In genomic region chr1:95048332-95048731, GRCh38 we compare ENCODE assay signal across 21 cellular contexts. TPM values are rescaled to one million over a fixed set of nuclear protein-coding genes. Genes with fewer than 3 reads are reported as not detected.
DNase-seq lines count a peak whose midpoint lies in the region; ATAC-seq, FAIRE-seq and TF ChIP-seq lines count a peak whose summit lies in the region.
"Had no signal": no experiment of that assay in that cellular context is flagged by ENCODE, and none has a peak within 500 bp of the region (broad histone marks: within the 10 kb centered on the region; RNA-seq: fewer than 3 reads in every experiment).

No MANE protein-coding gene starts in this region.

- H3K9me3 Mint-ChIP-seq in brain = no peaks in the 10 kb centered on the region
- H3K9me3 Mint-ChIP-seq: CD8-positive, alpha-beta T cell had no signal

- peak overlapping the region in 4 of 5 experiments; percentile 60 to 82 (median 72) for H3K27ac Mint-ChIP-seq in brain
- H3K27ac Mint-ChIP-seq: B cell; CD8-positive, alpha-beta T cell had no signal

- TF ChIP-seq CTCF in AG10803 (conservative IDR thresholded peaks at IDR 0.05; ENCODE audit: low read length) = no peak
- no peak for TF ChIP-seq CTCF in brain (conservative IDR thresholded peaks at IDR 0.05)
- no peak for TF ChIP-seq CTCF in keratinocyte (optimal IDR thresholded peaks at IDR 0.05 in 1 of 3, IDR thresholded peaks at IDR 0.05 in 1 of 3, conservative IDR thresholded peaks at IDR 0.05 in 1 of 3; ENCODE audit: extremely low read depth in 1 of 3, insufficient read depth in 2 of 3, low read length in 3 of 3)
- TF ChIP-seq CTCF in lower leg skin (IDR thresholded peaks at IDR 0.05) = no peak

- H3K79me2 ChIP-seq in keratinocyte (ENCODE audit: control insufficient read depth, insufficient read depth, low read length) = no peaks in the 10 kb centered on the region

- no peak overlapping the region for H2BK5ac ChIP-seq in mesenchymal stem cell (ENCODE audit: low read depth, low read length, poor library complexity, severe bottlenecking)

- H3K27me3 ChIP-seq in keratinocyte (ENCODE audit: control insufficient read depth, extremely low read depth, insufficient read depth, low read length) (no peaks in the 10 kb centered on the region), mesenchymal stem cell (ENCODE audit: control insufficient read depth in 1 of 2, insufficient read depth in 1 of 2, low read length in 2 of 2) (no peaks in the 10 kb centered on the region)
- H3K27me3 ChIP-seq: BLaER1 treated with 17β-estradiol and CSF1 and Interleukin-3, amounts not matched to agents 10 nM and 100 nM had no signal

- H3K4me3 ChIP-seq in AG10803 (ENCODE audit: low read length) = no peak overlapping the region
- H3K4me3 ChIP-seq in keratinocyte (ENCODE audit: control insufficient read depth in 2 of 3, extremely low read depth in 1 of 3, insufficient read depth in 2 of 3, low read depth in 1 of 3, low read length in 3 of 3) = no peak overlapping the region
- no peak overlapping the region for H3K4me3 ChIP-seq in mesenchymal stem cell (ENCODE audit: insufficient read depth in 1 of 2, low read depth in 1 of 2, low read length in 2 of 2)
- no peak overlapping the region for H3K4me3 ChIP-seq in lower leg skin (ENCODE audit: low read depth, poor library complexity, severe bottlenecking)
- H3K4me3 ChIP-seq: A549; BLaER1 treated with 17β-estradiol and CSF1 and Interleukin-3, amounts not matched to agents 10 nM and 100 nM had no signal

- WGBS in mesenchymal stem cell = 100% methylated on average over 2 of the region's 3 CpGs
- WGBS in lower leg skin, 2 donors = 43 to 62% methylated on average over 3 of the region's 3 CpGs

- H2BK12ac ChIP-seq in mesenchymal stem cell (ENCODE audit: low read length in 2 of 2) = no peak overlapping the region

- no peak overlapping the region for H3K14ac ChIP-seq in mesenchymal stem cell (ENCODE audit: low read length in 2 of 2)

- no peaks in the 10 kb centered on the region for H3K9me1 ChIP-seq in keratinocyte (ENCODE audit: control insufficient read depth, extremely low read depth, insufficient read depth, low read length)

- H2BK120ac ChIP-seq in mesenchymal stem cell (ENCODE audit: low read depth, low read length) = no peak overlapping the region

- peak; percentile 21 for DNase-seq in AG10803 (ENCODE audit: low read depth)
- no peak for DNase-seq in keratinocyte (ENCODE audit: low read depth, low spot score)
- DNase-seq in mesenchymal stem cell = no peak
- DNase-seq in lower leg skin (ENCODE audit: low spot score in 2 of 2) = no peak
- DNase-seq in GM03348 (ENCODE audit: low spot score) = no peak
- DNase-seq: Calu3; CD8-positive, alpha-beta T cell; DND-41; EL; GOT3; H7 had no signal

- H3K9me3 ChIP-seq in keratinocyte (ENCODE audit: control insufficient read depth, low read depth, low read length) (no peaks in the 10 kb centered on the region), mesenchymal stem cell (ENCODE audit: control insufficient read depth, low read length) (no peaks in the 10 kb centered on the region)
- H3K9me3 ChIP-seq: A549; BLaER1 treated with 17β-estradiol and CSF1 and Interleukin-3, amounts not matched to agents 10 nM and 100 nM had no signal

- peak; percentile 26 for FAIRE-seq in keratinocyte (lab: Jason Lieb, UNC)
- FAIRE-seq: A549, GM12891, GM18507 had no signal

- no peak for ATAC-seq in HG03469 (IDR thresholded peaks at IDR 0.05; ENCODE audit: unreplicated experiment)
- no peak for ATAC-seq in GM21528 (IDR thresholded peaks at IDR 0.05; ENCODE audit: low FRiP score, unreplicated experiment)
- ATAC-seq: A549; CD8-positive, alpha-beta T cell; HCT116 had no signal

- H3K27me3 Mint-ChIP-seq in brain = no peaks in the 10 kb centered on the region
- H3K27me3 Mint-ChIP-seq: B cell had no signal

- no peaks in the 10 kb centered on the region for H3K4me1 ChIP-seq in keratinocyte (ENCODE audit: control insufficient read depth, extremely low read depth, insufficient read depth, low read length)
- no peaks in the 10 kb centered on the region for H3K4me1 ChIP-seq in mesenchymal stem cell (ENCODE audit: control insufficient read depth, insufficient read depth, low read depth, low read length)
- H3K4me1 ChIP-seq: A549; BLaER1 treated with 17β-estradiol and CSF1 and Interleukin-3, amounts not matched to agents 10 nM and 100 nM had no signal

- no peaks in the 10 kb centered on the region for H3K36me3 ChIP-seq in keratinocyte (ENCODE audit: control insufficient read depth in 2 of 2, extremely low read depth in 1 of 2, insufficient read depth in 2 of 2, low read length in 2 of 2)
- H3K36me3 ChIP-seq in mesenchymal stem cell (ENCODE audit: control insufficient read depth in 1 of 2, insufficient read depth in 2 of 2, low read depth in 1 of 2, low read length in 2 of 2) = no peaks in the 10 kb centered on the region
- H3K36me3 ChIP-seq: BLaER1 treated with 17β-estradiol and CSF1 and Interleukin-3, amounts not matched to agents 10 nM and 100 nM had no signal

- H3K9ac ChIP-seq in keratinocyte (ENCODE audit: control insufficient read depth, extremely low read depth, insufficient read depth, low read length) = no peak overlapping the region
- H3K9ac ChIP-seq in mesenchymal stem cell (ENCODE audit: low read length) = peak overlapping the region; percentile 58
- H3K9ac ChIP-seq: BLaER1 treated with 17β-estradiol and CSF1 and Interleukin-3, amounts not matched to agents 10 nM and 100 nM had no signal

- peak overlapping the region in 1 of 5 experiments; percentile 54 for H3K4me3 Mint-ChIP-seq in brain
- H3K4me3 Mint-ChIP-seq: B cell; CD8-positive, alpha-beta T cell had no signal

- no peaks in the 10 kb centered on the region for H3K36me3 Mint-ChIP-seq in brain
- H3K36me3 Mint-ChIP-seq: CD8-positive, alpha-beta T cell had no signal

- no peak overlapping the region for H2AFZ ChIP-seq in keratinocyte (ENCODE audit: control insufficient read depth, low read length)
- H2AFZ ChIP-seq in mesenchymal stem cell (ENCODE audit: low read depth, low read length) = no peak overlapping the region

- H3K27ac ChIP-seq in keratinocyte (ENCODE audit: control insufficient read depth, insufficient read depth, low read length) (no peak overlapping the region), mesenchymal stem cell (ENCODE audit: low read length, poor library complexity, severe bottlenecking) (no peak overlapping the region)
- H3K27ac ChIP-seq: 22Rv1; A549; BLaER1 treated with 17β-estradiol and CSF1 and Interleukin-3, amounts not matched to agents 10 nM and 100 nM had no signal

- H3K4ac ChIP-seq in mesenchymal stem cell (ENCODE audit: low read depth in 1 of 2, low read length in 2 of 2) = no peak overlapping the region

- no peak overlapping the region for H3K4me2 ChIP-seq in keratinocyte (ENCODE audit: control insufficient read depth, extremely low read depth, insufficient read depth, low read depth, low read length)
- H3K4me2 ChIP-seq in mesenchymal stem cell (ENCODE audit: low read length, poor library complexity, severe bottlenecking) = no peak overlapping the region
- H3K4me2 ChIP-seq: A549; BLaER1 treated with 17β-estradiol and CSF1 and Interleukin-3, amounts not matched to agents 10 nM and 100 nM had no signal

- H3K4me1 Mint-ChIP-seq in brain = peaks cover 8% of the 10 kb centered on the region
- H3K4me1 Mint-ChIP-seq: B cell had no signal

- H2BK15ac ChIP-seq in mesenchymal stem cell (ENCODE audit: low read depth, poor library complexity, severe bottlenecking) = no peak overlapping the region

- dilution Hi-C loops in keratinocyte (cut with MboI; ENCODE audit: extremely low pct_ligation_motif_present, low sequenced_read_pairs) = no loop called here

- peak overlapping the region; percentile 45 for H2AK5ac ChIP-seq in mesenchymal stem cell (ENCODE audit: low read length, severe bottlenecking)

- H4K8ac ChIP-seq in mesenchymal stem cell (ENCODE audit: low read length) = no peak overlapping the region

- no peak overlapping the region for H3K18ac ChIP-seq in mesenchymal stem cell (ENCODE audit: low read depth in 1 of 2, low read length in 2 of 2)

- peaks cover 9% of the 10 kb centered on the region for H3K79me1 ChIP-seq in mesenchymal stem cell (replicated peaks; ENCODE audit: low read length, poor library complexity, severe bottlenecking)

- H4K20me1 ChIP-seq in keratinocyte (ENCODE audit: control insufficient read depth, extremely low read depth, insufficient read depth, low read length) = no peaks in the 10 kb centered on the region
- H4K20me1 ChIP-seq: BLaER1 treated with 17β-estradiol and CSF1 and Interleukin-3, amounts not matched to agents 10 nM and 100 nM had no signal

- no peak overlapping the region for H4K91ac ChIP-seq in mesenchymal stem cell (ENCODE audit: low read length)

- H3K23ac ChIP-seq in mesenchymal stem cell (ENCODE audit: low read length in 2 of 2) = no peak overlapping the region

- TF ChIP-seq POLR2A in lower leg skin (IDR thresholded peaks at IDR 0.05) = no peak

- intact Hi-C loops in lower leg skin (cut with DNase I; ENCODE audit: low total_unique reads) = no loop called here

RNA-seq across cellular contexts. Expression of gene ALG14, which starts 24.4 kb away (rescaled TPM):
- polyA plus RNA-seq in brain (ENCODE audit: insufficient read depth, low read depth, low replicate concordance) (4.0 TPM), keratinocyte (1.5 to 7.0 TPM (median 4.6 TPM) in 3 replicates)
- 0.75 TPM for polyA plus RNA-seq in keratinocyte (2011; ENCODE audit: low read depth)
- 1.6 and 2.4 TPM in 2 replicates for polyA plus RNA-seq in keratinocyte (2011; cell fraction: cytosol; rRNA removed)
- 1.6 and 2.3 TPM in 2 replicates for polyA plus RNA-seq in keratinocyte (2011; cell fraction: nucleus; rRNA removed)
- polyA plus RNA-seq in keratinocyte (2012; ENCODE audit: low replicate concordance) = 2.4 and 3.7 TPM in 2 replicates
- 3.8 to 6.6 TPM (median 5.8 TPM) in 3 replicates for polyA minus RNA-seq in keratinocyte
- polyA minus RNA-seq in keratinocyte (2011; cell fraction: cytosol; rRNA and poly(A)+ RNA removed) = 3.1 TPM
- polyA minus RNA-seq in keratinocyte (2011; cell fraction: nucleus; rRNA and poly(A)+ RNA removed) = 0.63 and 1.5 TPM in 2 replicates
- 7.6 TPM for polyA plus RNA-seq in mesenchymal stem cell (2013, experiment 1 of 2)
- polyA plus RNA-seq in mesenchymal stem cell (2013, experiment 2 of 2) = 6.4 TPM
- 1 to 10 TPM in 2 of 4 donors, under 1 TPM in 2; 0.46 to 1.9 (median 1.1) TPM for total RNA-seq in lower leg skin
